Comparison of ENCODE assay signal across 8 cellular contexts in the genomic region with DNA sequence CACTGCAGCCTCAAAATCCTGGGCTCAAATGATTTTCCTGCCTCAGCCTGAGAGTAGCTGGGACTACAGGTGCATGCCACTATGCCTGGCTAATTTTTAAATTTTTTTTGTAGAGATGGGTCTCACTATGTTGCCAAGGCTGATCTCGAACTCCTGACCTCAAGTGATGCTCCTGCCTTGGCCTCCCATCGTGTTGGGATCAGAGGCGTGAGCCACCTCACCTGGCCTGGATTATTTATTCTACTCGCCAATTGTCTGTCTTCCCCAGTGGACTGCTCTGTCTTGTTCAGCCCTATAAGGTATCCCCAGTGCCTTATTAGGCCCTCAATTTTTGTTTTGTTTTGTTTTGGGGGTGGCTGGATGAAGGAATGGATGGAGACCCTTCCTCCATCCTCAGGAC. TPM values are rescaled to one million over a fixed set of nuclear protein-coding genes. Genes with fewer than 3 reads are reported as not detected.
DNase-seq lines count a peak whose midpoint lies in the region; ATAC-seq, FAIRE-seq and TF ChIP-seq lines count a peak whose summit lies in the region.

No MANE protein-coding gene starts in this region.

- no peak for TF ChIP-seq CTCF in MCF 10A (IDR thresholded peaks at IDR 0.05; ENCODE audit: unreplicated experiment)
- TF ChIP-seq CTCF in nephron progenitor cell (IDR thresholded peaks at IDR 0.05): no peak

- POLR2A ChIA-PET in MCF 10A (lab: Yijun Ruan, JAX): interaction anchor here (1.8 to 11.2 kb wide), 3 partner anchors 8 to 23 kb away, joined by 6 to 126 read pairs (median 14); partner anchors contain the start of gene EIF3A

- no TSS peak for BruUV-seq in MCF 10A (replicated peaks; lab: Mats Ljungman, UMichigan)

- no peak for ATAC-seq in stimulated activated naive CD8-positive, alpha-beta T cell treated with anti-CD3 and anti-CD28 coated beads, Interleukin-15, Interleukin-2, amounts not matched to agents 100 U/mL and 50 U/mL, for 24 hours
- no peak for ATAC-seq in HG03442 (IDR thresholded peaks at IDR 0.05; ENCODE audit: unreplicated experiment)

- peaks cover 13% of the 10 kb centered on the region for H3K4me1 Mint-ChIP-seq in stimulated activated naive CD8-positive, alpha-beta T cell treated with anti-CD3 and anti-CD28 coated beads, Interleukin-15, Interleukin-2, amounts not matched to agents 100 ng/mL and 50 ng/mL, for 24 hours (ENCODE audit: low read depth)
- H3K4me1 Mint-ChIP-seq in MCF 10A (ENCODE audit: insufficient read depth, unreplicated experiment) (peaks cover 19% of the 10 kb centered on the region), nephron progenitor cell (peaks cover 33% of the 10 kb centered on the region)

- intact Hi-C loops in MCF 10A (cut with micrococcal nuclease): no loop called here

- no peak overlapping the region for H3K27ac Mint-ChIP-seq in stimulated activated naive CD8-positive, alpha-beta T cell treated with anti-CD3 and anti-CD28 coated beads, Interleukin-15, Interleukin-2, amounts not matched to agents 100 ng/mL and 50 ng/mL, for 24 hours
- no peak overlapping the region for H3K27ac Mint-ChIP-seq in MCF 10A (ENCODE audit: low read depth, unreplicated experiment)
- H3K27ac Mint-ChIP-seq in nephron progenitor cell: no peak overlapping the region

- no peak for DNase-seq in stimulated activated naive CD8-positive, alpha-beta T cell treated with anti-CD3 and anti-CD28 coated beads, Interleukin-15, Interleukin-2, amounts not matched to agents 100 U/mL and 50 U/mL, for 24 hours
- no peak for DNase-seq in MCF 10A (ENCODE audit: unreplicated experiment)
- no peak for DNase-seq in nephron progenitor cell
- no peak for DNase-seq in GM19239 (ENCODE audit: insufficient read length, low spot score)
- no peak for DNase-seq in HPDE6-E6E7 (ENCODE audit: extremely low spot score)
- no peak for DNase-seq in NCI-H82 (lab: John Stamatoyannopoulos, UW)

- CTCF ChIA-PET in MCF 10A (lab: Yijun Ruan, JAX): interaction anchor here (0.6 kb wide), 1 partner anchor 75 kb away, joined by 3 read pairs; no protein-coding TSS in a partner anchor

- no peaks in the 10 kb centered on the region for H3K27me3 Mint-ChIP-seq in stimulated activated naive CD8-positive, alpha-beta T cell treated with anti-CD3 and anti-CD28 coated beads, Interleukin-15, Interleukin-2, amounts not matched to agents 100 ng/mL and 50 ng/mL, for 24 hours
- H3K27me3 Mint-ChIP-seq in MCF 10A (ENCODE audit: insufficient read depth, unreplicated experiment) (no peaks in the 10 kb centered on the region), nephron progenitor cell (ENCODE audit: low read depth, poor library complexity) (peaks cover 8% of the 10 kb centered on the region)

- peaks cover 4% of the 10 kb centered on the region for H3K36me3 Mint-ChIP-seq in stimulated activated naive CD8-positive, alpha-beta T cell treated with anti-CD3 and anti-CD28 coated beads, Interleukin-15, Interleukin-2, amounts not matched to agents 100 ng/mL and 50 ng/mL, for 24 hours (ENCODE audit: low read depth)
- H3K36me3 Mint-ChIP-seq in MCF 10A (ENCODE audit: insufficient read depth, unreplicated experiment) (peaks cover 7% of the 10 kb centered on the region), nephron progenitor cell (ENCODE audit: low read depth) (peaks cover 14% of the 10 kb centered on the region)

- no peak for FAIRE-seq in GM19239 (lab: Jason Lieb, UNC)

- peak overlapping the region; percentile 75 for H3K4me3 Mint-ChIP-seq in stimulated activated naive CD8-positive, alpha-beta T cell treated with anti-CD3 and anti-CD28 coated beads, Interleukin-15, Interleukin-2, amounts not matched to agents 100 ng/mL and 50 ng/mL, for 24 hours
- H3K4me3 Mint-ChIP-seq in MCF 10A (ENCODE audit: unreplicated experiment): peak overlapping the region; percentile 66
- H3K4me3 Mint-ChIP-seq in nephron progenitor cell: peak overlapping the region; percentile 72

- no peaks in the 10 kb centered on the region for H3K9me3 Mint-ChIP-seq in stimulated activated naive CD8-positive, alpha-beta T cell treated with anti-CD3 and anti-CD28 coated beads, Interleukin-15, Interleukin-2, amounts not matched to agents 100 ng/mL and 50 ng/mL, for 24 hours
- H3K9me3 Mint-ChIP-seq in MCF 10A (ENCODE audit: unreplicated experiment) (no peaks in the 10 kb centered on the region), nephron progenitor cell (no peaks in the 10 kb centered on the region)

RNA-seq across cellular contexts. Expression of gene DENND10, which starts 0.7 kb away (rescaled TPM):
- total RNA-seq in MCF 10A (2022): 27.2 and 35.3 TPM in 2 replicates

RNA-seq across cellular contexts. Expression of gene EIF3A, which starts 22.6 kb away (rescaled TPM):
- total RNA-seq in MCF 10A (2022): 190 and 226 TPM in 2 replicates
